8 cellular contexts compared by ENCODE assay signal in genomic region chr11:18853086-18853720, GRCh38.
DNase-seq lines count a peak whose midpoint lies in the region; ATAC-seq, FAIRE-seq and TF ChIP-seq lines count a peak whose summit lies in the region.

No MANE protein-coding gene starts in this region.

- FAIRE-seq in D721Med (lab: Jason Lieb, UNC): no peak

- intact Hi-C loops in gastrocnemius medialis (cut with DNase I; ENCODE audit: low total_unique reads): no loop called here
- intact Hi-C loops in left ventricle myocardium inferior (cut with micrococcal nuclease): no loop called here

- in situ Hi-C loops in gastrocnemius medialis (cut with MboI; ENCODE audit: low sequenced_read_pairs in 4 of 4): no loop called here

- H3K27ac ChIP-seq in gastrocnemius medialis (no peak overlapping the region), left ventricle myocardium inferior (replicated peaks) (no peak overlapping the region)

- H3K4me3 ChIP-seq in kidney epithelial cell (ENCODE audit: low read depth, low read length) (no peak overlapping the region), gastrocnemius medialis (no peak overlapping the region), left ventricle myocardium inferior (no peak overlapping the region)

- TF ChIP-seq CTCF in D721Med (IDR thresholded peaks at IDR 0.05; ENCODE audit: insufficient read depth, missing control alignments) (peak; percentile 16), kidney epithelial cell (IDR thresholded peaks at IDR 0.05; ENCODE audit: insufficient read depth, low read length, poor library complexity, severe bottlenecking) (peak; percentile 52), gastrocnemius medialis (IDR thresholded peaks at IDR 0.05 in 4 of 5, conservative IDR thresholded peaks at IDR 0.05 in 1 of 5) (no peak), left ventricle myocardium inferior (IDR thresholded peaks at IDR 0.05; ENCODE audit: borderline replicate concordance) (no peak)

- H3K9me3 ChIP-seq in gastrocnemius medialis: no peaks in the 10 kb centered on the region
- H3K9me3 ChIP-seq in left ventricle myocardium inferior (replicated peaks): peaks cover 32% of the 10 kb centered on the region

- DNase-seq in D721Med (ENCODE audit: insufficient read length, low spot score): no peak
- DNase-seq in SK-N-DZ (ENCODE audit: low spot score): peak; percentile 37
- DNase-seq in kidney epithelial cell (ENCODE audit: low read depth): peak; percentile 5
- DNase-seq in gastrocnemius medialis: no peak
- DNase-seq in left ventricle myocardium inferior: no peak
- DNase-seq in NCI-H128 (lab: John Stamatoyannopoulos, UW; ENCODE audit: unreplicated experiment): no peak

- H3K36me3 ChIP-seq in kidney epithelial cell (ENCODE audit: control insufficient read depth, insufficient read depth, low read length) (no peaks in the 10 kb centered on the region), gastrocnemius medialis (no peaks in the 10 kb centered on the region), left ventricle myocardium inferior (no peaks in the 10 kb centered on the region)

- TF ChIP-seq POLR2A in gastrocnemius medialis (IDR thresholded peaks at IDR 0.05): no peak

- peak; percentile 73 for ATAC-seq in GM19324 (IDR thresholded peaks at IDR 0.05; ENCODE audit: low FRiP score, unreplicated experiment)
- peak; percentile 58 for ATAC-seq in HG03521 (IDR thresholded peaks at IDR 0.05; ENCODE audit: unreplicated experiment)
- no peak for ATAC-seq in gastrocnemius medialis

- no peaks in the 10 kb centered on the region for H3K4me1 ChIP-seq in gastrocnemius medialis
- H3K4me1 ChIP-seq in left ventricle myocardium inferior: no peaks in the 10 kb centered on the region

- H3K27me3 ChIP-seq in kidney epithelial cell (ENCODE audit: control insufficient read depth, insufficient read depth, low read length): peaks cover 3% of the 10 kb centered on the region
- H3K27me3 ChIP-seq in gastrocnemius medialis: no peaks in the 10 kb centered on the region
- H3K27me3 ChIP-seq in left ventricle myocardium inferior (ENCODE audit: low read depth): peaks cover 17% of the 10 kb centered on the region

Comparison
In these comparisons a context has a peak if more than half of its experiments do, and no peak if none do; other contexts are left out.
1. DNase-seq: peak in SK-N-DZ (single experiment) and kidney epithelial cell (single experiment); none in D721Med (single experiment), gastrocnemius medialis (0 of 2), left ventricle myocardium inferior (single experiment) and NCI-H128 (single experiment).
2. CTCF ChIP-seq: peak in D721Med (single experiment) and kidney epithelial cell (single experiment); none in gastrocnemius medialis (0 of 5) and left ventricle myocardium inferior (single experiment).
3. ATAC-seq: peak in GM19324 (single experiment) and HG03521 (single experiment); none in gastrocnemius medialis (0 of 2).